8 cellular contexts compared by ENCODE assay signal in the genomic region with DNA sequence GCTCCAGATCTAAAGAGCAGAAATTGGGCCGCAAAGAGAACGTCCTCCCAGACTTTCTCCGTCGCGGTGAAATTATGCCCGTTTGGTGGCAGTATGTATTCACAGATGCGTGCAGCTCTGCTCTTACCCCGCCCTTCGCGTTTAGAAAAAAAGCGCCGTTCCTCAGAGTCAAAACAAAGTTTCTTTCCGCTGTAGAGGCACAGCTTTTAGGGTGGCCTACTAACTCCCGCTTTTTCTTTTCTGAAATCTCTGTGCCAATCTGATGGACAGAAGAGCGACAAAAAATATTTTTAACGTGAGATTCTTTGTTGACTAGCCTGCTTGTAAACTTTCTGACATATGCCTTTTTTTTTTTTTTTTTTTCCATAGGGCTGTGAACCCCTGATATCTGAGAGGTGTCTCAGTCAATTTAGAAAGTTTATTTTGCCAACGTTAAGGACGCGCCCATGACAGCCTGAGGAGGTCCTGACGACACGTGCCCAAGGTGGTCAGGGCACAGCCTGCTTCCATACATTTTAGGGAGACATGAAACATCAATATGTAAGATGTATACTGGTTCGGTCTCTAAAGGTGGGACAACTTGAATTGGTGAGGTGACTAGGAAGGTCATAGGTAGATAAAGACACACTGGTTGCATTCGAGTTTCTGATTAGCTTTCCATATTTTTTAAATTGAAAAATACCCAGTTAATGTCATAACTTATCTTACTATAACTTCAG. TPM values are rescaled to one million over a fixed set of nuclear protein-coding genes. Genes with fewer than 3 reads are reported as not detected.
DNase-seq lines count a peak whose midpoint lies in the region; ATAC-seq, FAIRE-seq and TF ChIP-seq lines count a peak whose summit lies in the region.
"Not testable (repeated sequence)": the region's sequence is repeated elsewhere in the genome, so short reads cannot be mapped to it uniquely, and the experiment has no call there.

No MANE protein-coding gene starts in this region.

- intact Hi-C loops in GM12878 (cut with micrococcal nuclease; ENCODE audit: unreplicated experiment), result loop anchor here (5.0 kb wide), 2 partner anchors 1108 to 1752 kb away; partner anchors contain the start of genes COX7B and MAGT1
- intact Hi-C loops in left ventricle myocardium superior (cut with micrococcal nuclease), result not testable (repeated sequence)

- SMC1A ChIA-PET in GM12878 (lab: Charles Lee; ENCODE audit: uncharacterized antibody, unreplicated experiment), result not testable (repeated sequence)

- not testable (repeated sequence) for TF ChIP-seq POLR2A in NB4 (IDR thresholded peaks at IDR 0.05; ENCODE audit: extremely low read depth, insufficient read length); GM12878 (IDR thresholded peaks at IDR 0.05; ENCODE audit: low read depth, low read length)

- H3K79me2 ChIP-seq in ACC112 (ENCODE audit: control insufficient read depth, insufficient read depth, low read length, unreplicated experiment); GM12878 (ENCODE audit: control insufficient read depth, insufficient read depth, low read length): not testable (repeated sequence)

- FAIRE-seq in GM12878 (lab: Jason Lieb, UNC), result peak; percentile 83

- BruUV-seq in GM12878 (replicated peaks; lab: Mats Ljungman, UMichigan), result TSS peak; percentile 49

- H3K27ac ChIP-seq in ACC112 (ENCODE audit: low read depth, low read length), result peak overlapping the region; percentile 60
- H3K27ac ChIP-seq in GM12878 (ENCODE audit: control insufficient read depth, insufficient read depth), result peak overlapping the region; percentile 45

- CTCF ChIA-PET in GM12878 (lab: Yijun Ruan, JAX), result not testable (repeated sequence)

- not testable (repeated sequence) for H2AFZ ChIP-seq in ACC112 (ENCODE audit: low read length, unreplicated experiment)
- H2AFZ ChIP-seq in GM12878 (ENCODE audit: control insufficient read depth, low read depth, low read length), result peak overlapping the region; percentile 78

- POLR2A ChIA-PET in GM12878 (lab: Charles Lee), result not testable (repeated sequence)

- H3K4me1 ChIP-seq in ACC112 (ENCODE audit: control insufficient read depth, insufficient read depth, low read length, unreplicated experiment); GM12878 (ENCODE audit: control insufficient read depth, insufficient read depth, low read length): not testable (repeated sequence)

- TF ChIP-seq CTCF in NB4 (IDR thresholded peaks at IDR 0.05; ENCODE audit: low read depth, low read length); GM12878 (IDR thresholded peaks at IDR 0.05 in 2 of 3, conservative IDR thresholded peaks at IDR 0.05 in 1 of 3; ENCODE audit: control insufficient read depth in 2 of 3, extremely low read depth in 1 of 3, insufficient read depth in 1 of 3, low read depth in 3 of 3, low read length in 3 of 3): not testable (repeated sequence)

- peak; percentile 61 for ATAC-seq in GM18907 (IDR thresholded peaks at IDR 0.05; ENCODE audit: unreplicated experiment)
- ATAC-seq in HG02970 (IDR thresholded peaks at IDR 0.05; ENCODE audit: low FRiP score, unreplicated experiment), result peak; percentile 57
- peak; percentile 58 for ATAC-seq in GM12878
- ATAC-seq in left ventricle myocardium superior, result peak; percentile 75

- not testable (repeated sequence) for TF ChIP-seq RAD21 in GM12878 (IDR thresholded peaks at IDR 0.05; ENCODE audit: insufficient read depth, low read depth, low read length)

- not testable (repeated sequence) for TF ChIP-seq EP300 in GM12878 (IDR thresholded peaks at IDR 0.05; ENCODE audit: borderline replicate concordance in 1 of 2, control insufficient read depth in 1 of 2, low read depth in 2 of 2, low read length in 2 of 2)

- H3K4me2 ChIP-seq in GM12878 (ENCODE audit: control insufficient read depth, insufficient read depth), result peak overlapping the region; percentile 49

- H3K4me3 ChIP-seq in ACC112 (ENCODE audit: low read depth, low read length) (peak overlapping the region; percentile 47), NB4 (ENCODE audit: low read depth, low read length) (peak overlapping the region; percentile 65)
- H3K4me3 ChIP-seq in GM12878, result not testable (repeated sequence)

- RAD21 ChIA-PET in GM12878 (lab: Charles Lee; ENCODE audit: unreplicated experiment), result not testable (repeated sequence)

- WGBS in GM12878 (ENCODE audit: insufficient coverage, insufficient replicate concordance, low lambda C conversion rate, missing lambda C conversion rate), result 6% methylated on average over 7 of the region's 23 CpGs

- not testable (repeated sequence) for H3K36me3 ChIP-seq in ACC112 (ENCODE audit: insufficient read depth, low read length); GM12878 (ENCODE audit: control insufficient read depth in 2 of 2, insufficient read depth in 2 of 2, low read length in 1 of 2)

- peak; percentile 50 for DNase-seq in NB4 (ENCODE audit: low read depth)
- peak; percentile 19 for DNase-seq in T-helper 22 cell (ENCODE audit: low read depth)
- peak; percentile 46 for DNase-seq in GM12878 (ENCODE audit: low read depth, low spot score)
- peak; percentile 25 for DNase-seq in left ventricle myocardium superior
- DNase-seq in retina, result peak; percentile 61

- not testable (repeated sequence) for H3K9me3 ChIP-seq in GM12878 (replicated peaks; ENCODE audit: control insufficient read depth, insufficient read depth, low read length)

- in situ Hi-C loops in GM12878 (cut with MboI), result loop anchor here (25.0 kb wide), 1 partner anchor 1108 kb away; no protein-coding TSS in a partner anchor

- not testable (repeated sequence) for H3K27me3 ChIP-seq in ACC112 (ENCODE audit: insufficient read depth, low read length); GM12878 (replicated peaks in 1 of 2; ENCODE audit: control insufficient read depth in 2 of 2, insufficient read depth in 2 of 2, low read length in 1 of 2)

- peak overlapping the region; percentile 36; the same call in 1 of the 2 replicates for H3K9ac ChIP-seq in GM12878 (ENCODE audit: control insufficient read depth, insufficient read depth, low read length)

- H4K20me1 ChIP-seq in GM12878 (ENCODE audit: control insufficient read depth, insufficient read depth), result not testable (repeated sequence)

TF ChIP-seq in GM12878, 131 proteins besides CTCF, POLR2A, EP300 and RAD21:
- TF ChIP-seq RELB (IDR thresholded peaks at IDR 0.05; ENCODE audit: low read depth) (0 out of 2 replicates have a peak, but pooled peaks have one; percentile 25), MLLT1 (IDR thresholded peaks at IDR 0.05) (0 out of 2 replicates have a peak, but pooled peaks have one; percentile 27), BHLHE40 (IDR thresholded peaks at IDR 0.05; ENCODE audit: borderline replicate concordance in 1 of 2, low read depth in 2 of 2, low read length in 1 of 2) (peak in 1 of 2 experiments; percentile 34; a peak in 1 of 4 replicates)
TF ChIP-seq in GM12878: peak in this region for 3; not testable (repeated sequence) for 128.

RNA-seq across cellular contexts. Expression of gene PBDC1, which starts 27.1 kb away (rescaled TPM):
- total RNA-seq in GM12878 (2013; cell fraction: nucleolus; rRNA removed), result 5.1 and 7.8 TPM in 2 replicates
- total RNA-seq in GM12878 (2014; rRNA removed) (8.7 and 12.9 TPM in 2 replicates), GM12878 (2014; rRNA removed; fragmentation: Illumina TruSeq; extraction: Trizol) (20.6 and 24.0 TPM in 2 replicates), GM12878 (2021) (23.3 and 23.7 TPM in 2 replicates), left ventricle myocardium superior (10.0 TPM)
- 24.6 TPM for polyA plus RNA-seq in GM12878 (2011; ENCODE audit: low read depth)
- polyA plus RNA-seq in GM12878 (2011; rRNA removed) (33.4 and 40.2 TPM in 2 replicates), GM12878 (2014; fragmentation: Illumina TruSeq; extraction: Trizol) (59.7 and 71.9 TPM in 2 replicates), GM12878 (2014; fragmentation: Nextera tagmentation; extraction: Ambion mirVana) (100 to 1,000 TPM in 1 of 2 experiments, 10 to 100 TPM in 1; 78.1 to 106 TPM), GM12878 (2014; rRNA removed) (22.3 and 30.9 TPM in 2 replicates), GM12878 (2016; fragmentation: Nextera tagmentation; extraction: Ambion mirVana) (10 to 100 TPM; 47.6 to 50.5 TPM)
- 25.9 and 28.0 TPM in 2 replicates for polyA plus RNA-seq in GM12878 (2011; cell fraction: cytosol; rRNA removed)
- polyA plus RNA-seq in GM12878 (2011; cell fraction: nucleus; rRNA removed), result 12.3 and 14.1 TPM in 2 replicates
- polyA plus RNA-seq in GM12878 (2012), result 30.4 and 40.7 TPM in 2 replicates
- polyA minus RNA-seq in GM12878 (2011; rRNA and poly(A)+ RNA removed), result 16.5 and 22.0 TPM in 2 replicates
- 5.1 and 6.8 TPM in 2 replicates for polyA minus RNA-seq in GM12878 (2011; cell fraction: cytosol; rRNA and poly(A)+ RNA removed)
- 3.6 and 7.2 TPM in 2 replicates for polyA minus RNA-seq in GM12878 (2011; cell fraction: nucleus; rRNA and poly(A)+ RNA removed)
